Comparison of ENCODE assay signal across 8 cellular contexts in the genomic region with DNA sequence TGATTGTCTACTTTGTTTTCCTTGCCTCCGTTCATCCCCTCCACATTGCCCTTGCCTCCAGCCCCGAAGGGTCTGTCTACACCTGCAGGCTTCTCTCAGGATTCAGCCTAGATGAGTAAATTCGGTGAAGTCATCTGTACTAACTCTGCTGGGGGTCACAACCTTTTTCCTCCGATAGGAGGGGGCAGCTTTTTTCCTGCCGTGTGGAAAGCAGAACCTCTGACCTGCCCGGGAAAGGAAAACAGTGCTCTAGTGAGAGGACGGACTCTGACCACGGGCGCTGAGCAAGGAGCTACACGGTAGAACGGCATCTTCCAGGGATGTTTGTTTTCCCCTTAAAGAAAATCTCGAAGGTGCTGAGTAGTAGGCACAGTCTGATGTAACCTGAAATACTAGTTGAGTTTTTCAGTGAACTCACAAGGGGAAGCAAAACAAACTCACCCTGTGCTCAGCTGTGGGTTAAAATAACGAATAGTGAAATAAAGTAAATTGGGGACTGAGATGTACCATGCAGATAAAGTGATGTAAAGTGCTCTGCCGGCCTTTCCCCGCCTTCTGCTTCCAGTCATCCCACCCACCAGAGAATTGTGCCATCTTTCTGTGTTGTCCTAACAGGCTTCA.
DNase-seq lines count a peak whose midpoint lies in the region; ATAC-seq, FAIRE-seq and TF ChIP-seq lines count a peak whose summit lies in the region.

No MANE protein-coding gene starts in this region.

- no peaks in the 10 kb centered on the region for H3K9me3 ChIP-seq in HEK293 (ENCODE audit: control insufficient read depth, insufficient read depth, low read depth, low read length)
- H3K9me3 ChIP-seq in smooth muscle cell (replicated peaks; ENCODE audit: low read depth) = no peaks in the 10 kb centered on the region
- no peaks in the 10 kb centered on the region for H3K9me3 ChIP-seq in WERI-Rb-1 (ENCODE audit: severe bottlenecking)

- ATAC-seq in HG02852 (IDR thresholded peaks at IDR 0.05; ENCODE audit: unreplicated experiment) (no peak), GM21825 (IDR thresholded peaks at IDR 0.05; ENCODE audit: unreplicated experiment) (no peak)

- 59% methylated on average over 15 of the region's 15 CpGs for WGBS in smooth muscle cell (ENCODE audit: low lambda C conversion rate)

- H3K79me2 ChIP-seq in smooth muscle cell (ENCODE audit: low read depth) = peaks cover 94% of the 10 kb centered on the region

- intact Hi-C loops in activated T-helper 2 cell treated with anti-CD3 and anti-CD28 coated beads, Interferon-gamma antibody, Interleukin-2, Interleukin-4, amounts not matched to agents 10 μg/mL and 5 μg/mL and 100 μg/mL, durations not matched to agents 14 hours and 24 hours and 36 hours (cut with micrococcal nuclease) = loop anchor here (1.0 to 5.0 kb wide), 3 partner anchors 206 to 282 kb away; partner anchors contain the start of gene AOPEP

- CTCF ChIA-PET in HEK293 (lab: Yijun Ruan, JAX) = interaction anchor here (0.9 to 1.4 kb wide), 8 partner anchors 8 to 226 kb away, joined by 3 to 6 read pairs (median 4); no protein-coding TSS in a partner anchor

- peak overlapping the region; percentile 47 for H3K27ac Mint-ChIP-seq in activated T-helper 2 cell treated with anti-CD3 and anti-CD28 coated beads, Interferon-gamma antibody, Interleukin-2, Interleukin-4, amounts not matched to agents 10 μg/mL and 5 μg/mL and 100 μg/mL, durations not matched to agents 14 hours and 24 hours and 36 hours

- FAIRE-seq in frontal cortex (lab: Jason Lieb, UNC) = no peak

- H3K27ac ChIP-seq in HEK293 (ENCODE audit: extremely low read depth, low read depth, low read length) (no peak overlapping the region; the same call in 1 of the 2 replicates), smooth muscle cell (ENCODE audit: low read depth) (peak overlapping the region; percentile 77), WERI-Rb-1 (no peak overlapping the region)

- peaks cover 13% of the 10 kb centered on the region for H3F3A ChIP-seq in smooth muscle cell (ENCODE audit: low read depth)

- no peaks in the 10 kb centered on the region for H4K20me1 ChIP-seq in smooth muscle cell (ENCODE audit: low read depth)

- peaks cover 33% of the 10 kb centered on the region for H3K36me3 Mint-ChIP-seq in activated T-helper 2 cell treated with anti-CD3 and anti-CD28 coated beads, Interferon-gamma antibody, Interleukin-2, Interleukin-4, amounts not matched to agents 10 μg/mL and 5 μg/mL and 100 μg/mL, durations not matched to agents 14 hours and 24 hours and 36 hours (ENCODE audit: low read depth)

- no peaks in the 10 kb centered on the region; the same call in 1 of the 2 replicates for H3K4me1 ChIP-seq in HEK293 (ENCODE audit: control insufficient read depth, insufficient read depth, low read length)
- peaks cover 9% of the 10 kb centered on the region for H3K4me1 ChIP-seq in smooth muscle cell (ENCODE audit: low read depth)

- peak overlapping the region; percentile 90 for H3K4me2 ChIP-seq in smooth muscle cell

- H3K27me3 ChIP-seq in kidney epithelial cell (ENCODE audit: control insufficient read depth, insufficient read depth, low read length) = no peaks in the 10 kb centered on the region
- no peaks in the 10 kb centered on the region for H3K27me3 ChIP-seq in smooth muscle cell (ENCODE audit: low read depth)
- H3K27me3 ChIP-seq in WERI-Rb-1 (ENCODE audit: insufficient read depth, low read depth, severe bottlenecking) = no peaks in the 10 kb centered on the region

- POLR2A ChIA-PET in HEK293 (lab: Yijun Ruan, JAX) = interaction anchor here (0.7 to 2.2 kb wide), 2 partner anchors 13 to 17 kb away, joined by 5 to 9 read pairs; no protein-coding TSS in a partner anchor

- H3K4me1 Mint-ChIP-seq in activated T-helper 2 cell treated with anti-CD3 and anti-CD28 coated beads, Interferon-gamma antibody, Interleukin-2, Interleukin-4, amounts not matched to agents 10 μg/mL and 5 μg/mL and 100 μg/mL, durations not matched to agents 14 hours and 24 hours and 36 hours (ENCODE audit: low read depth) = peaks cover 40% of the 10 kb centered on the region

- no peaks in the 10 kb centered on the region for H3K9me3 Mint-ChIP-seq in activated T-helper 2 cell treated with anti-CD3 and anti-CD28 coated beads, Interferon-gamma antibody, Interleukin-2, Interleukin-4, amounts not matched to agents 10 μg/mL and 5 μg/mL and 100 μg/mL, durations not matched to agents 14 hours and 24 hours and 36 hours

- TF ChIP-seq CTCF in HEK293 (tag by site-specific recombination; IDR thresholded peaks at IDR 0.05) = no peak
- no peak for TF ChIP-seq CTCF in kidney epithelial cell (IDR thresholded peaks at IDR 0.05; ENCODE audit: insufficient read depth, low read length, poor library complexity, severe bottlenecking)
- no peak for TF ChIP-seq CTCF in smooth muscle cell (IDR thresholded peaks at IDR 0.05; ENCODE audit: borderline replicate concordance, insufficient read depth, poor library complexity, severe bottlenecking)
- no peak for TF ChIP-seq CTCF in WERI-Rb-1 (IDR thresholded peaks at IDR 0.05; ENCODE audit: low read depth, low read length)

- H3K36me3 ChIP-seq in HEK293 (ENCODE audit: control insufficient read depth in 2 of 2, insufficient read depth in 1 of 2, low read length in 2 of 2) (peaks cover 0 to 4% of the 10 kb centered on the region in 2 experiments; a peak in 1 of 3 replicates), kidney epithelial cell (ENCODE audit: control insufficient read depth, insufficient read depth, low read length) (peaks cover 1% of the 10 kb centered on the region), smooth muscle cell (ENCODE audit: low read depth) (no peaks in the 10 kb centered on the region), WERI-Rb-1 (peaks cover 49% of the 10 kb centered on the region)

- H3K4me3 ChIP-seq in HEK293 (ENCODE audit: low read depth, low read length) (no peak overlapping the region), kidney epithelial cell (ENCODE audit: low read depth, low read length) (peak overlapping the region; percentile 62), smooth muscle cell (peak overlapping the region; percentile 85), WERI-Rb-1 (ENCODE audit: low read depth, low read length) (no peak overlapping the region)

- H2AFZ ChIP-seq in smooth muscle cell (ENCODE audit: low read depth) = no peak overlapping the region

- peak overlapping the region; percentile 49 for H3K9ac ChIP-seq in smooth muscle cell (ENCODE audit: low read depth)

- H3K27me3 Mint-ChIP-seq in activated T-helper 2 cell treated with anti-CD3 and anti-CD28 coated beads, Interferon-gamma antibody, Interleukin-2, Interleukin-4, amounts not matched to agents 10 μg/mL and 5 μg/mL and 100 μg/mL, durations not matched to agents 14 hours and 24 hours and 36 hours (ENCODE audit: low read depth) = peaks cover 10% of the 10 kb centered on the region

- H3K4me3 Mint-ChIP-seq in activated T-helper 2 cell treated with anti-CD3 and anti-CD28 coated beads, Interferon-gamma antibody, Interleukin-2, Interleukin-4, amounts not matched to agents 10 μg/mL and 5 μg/mL and 100 μg/mL, durations not matched to agents 14 hours and 24 hours and 36 hours (ENCODE audit: low read depth) = peak overlapping the region; percentile 47

- no peak for DNase-seq in activated T-helper 2 cell treated with anti-CD3 and anti-CD28 coated beads, Interferon-gamma antibody, Interleukin-2, Interleukin-4, amounts not matched to agents 10 μg/mL and 5 μg/mL and 100 μg/mL, durations not matched to agents 14 hours and 24 hours and 36 hours (ENCODE audit: low spot score)
- no peak for DNase-seq in kidney epithelial cell (ENCODE audit: low read depth)
- DNase-seq in smooth muscle cell (lab: John Stamatoyannopoulos, UW; ENCODE audit: unreplicated experiment) = no peak
- no peak for DNase-seq in frontal cortex (ENCODE audit: low spot score in 2 of 2)
- no peak for DNase-seq in WERI-Rb-1

TF ChIP-seq in HEK293, 187 proteins besides CTCF, POLR2A, EP300 and RAD21 (continues in another document):
- TF ChIP-seq ZIC2 (tag by site-specific recombination; IDR thresholded peaks at IDR 0.05) (peak; percentile 65), OSR2 (tag by site-specific recombination; IDR thresholded peaks at IDR 0.05) (peak; percentile 32; the same call in 1 of the 2 replicates), GLIS1 (tag by site-specific recombination; IDR thresholded peaks at IDR 0.05) (peak; percentile 95), IKZF3 (tag by site-specific recombination; IDR thresholded peaks at IDR 0.05) (peak; percentile 78), ZBTB17 (tag by site-specific recombination; IDR thresholded peaks at IDR 0.05) (peak; percentile 35; the same call in 1 of the 2 replicates), ZNF23 (tag by site-specific recombination; IDR thresholded peaks at IDR 0.05; ENCODE audit: borderline replicate concordance) (no peak), PRDM6 (tag by site-specific recombination; IDR thresholded peaks at IDR 0.05) (peak; percentile 92), ZNF335 (tag by site-specific recombination; conservative IDR thresholded peaks at IDR 0.05) (peak; percentile 29), ZNF658 (tag by site-specific recombination; IDR thresholded peaks at IDR 0.05) (no peak), ZNF768 (tag by site-specific recombination; IDR thresholded peaks at IDR 0.05) (no peak), ZNF366 (tag by site-specific recombination; conservative IDR thresholded peaks at IDR 0.05) (0 out of 2 replicates have a peak, but pooled peaks have one; percentile 25), ZFP69B (tag by site-specific recombination; IDR thresholded peaks at IDR 0.05) (0 out of 2 replicates have a peak, but pooled peaks have one; percentile 27), PRDM1 (tag by site-specific recombination; IDR thresholded peaks at IDR 0.05) (peak; percentile 28; the same call in 1 of the 2 replicates), MZF1 (tag by site-specific recombination; IDR thresholded peaks at IDR 0.05; ENCODE audit: borderline replicate concordance) (peak; percentile 25; the same call in 1 of the 2 replicates), SP2 (tag by site-specific recombination; IDR thresholded peaks at IDR 0.05) (no peak), ZBTB8A (tag by site-specific recombination; IDR thresholded peaks at IDR 0.05) (no peak), ZNF660 (tag by site-specific recombination; IDR thresholded peaks at IDR 0.05) (0 out of 2 replicates have a peak, but pooled peaks have one; percentile 33)

Comparison
In these comparisons a context has a peak if more than half of its experiments do, and no peak if none do; other contexts are left out.
1. H3K4me3 ChIP-seq: peak in kidney epithelial cell (single experiment) and smooth muscle cell (single experiment); none in HEK293 (single experiment) and WERI-Rb-1 (single experiment).